17 cellular contexts compared by ENCODE assay signal in the genomic region with DNA sequence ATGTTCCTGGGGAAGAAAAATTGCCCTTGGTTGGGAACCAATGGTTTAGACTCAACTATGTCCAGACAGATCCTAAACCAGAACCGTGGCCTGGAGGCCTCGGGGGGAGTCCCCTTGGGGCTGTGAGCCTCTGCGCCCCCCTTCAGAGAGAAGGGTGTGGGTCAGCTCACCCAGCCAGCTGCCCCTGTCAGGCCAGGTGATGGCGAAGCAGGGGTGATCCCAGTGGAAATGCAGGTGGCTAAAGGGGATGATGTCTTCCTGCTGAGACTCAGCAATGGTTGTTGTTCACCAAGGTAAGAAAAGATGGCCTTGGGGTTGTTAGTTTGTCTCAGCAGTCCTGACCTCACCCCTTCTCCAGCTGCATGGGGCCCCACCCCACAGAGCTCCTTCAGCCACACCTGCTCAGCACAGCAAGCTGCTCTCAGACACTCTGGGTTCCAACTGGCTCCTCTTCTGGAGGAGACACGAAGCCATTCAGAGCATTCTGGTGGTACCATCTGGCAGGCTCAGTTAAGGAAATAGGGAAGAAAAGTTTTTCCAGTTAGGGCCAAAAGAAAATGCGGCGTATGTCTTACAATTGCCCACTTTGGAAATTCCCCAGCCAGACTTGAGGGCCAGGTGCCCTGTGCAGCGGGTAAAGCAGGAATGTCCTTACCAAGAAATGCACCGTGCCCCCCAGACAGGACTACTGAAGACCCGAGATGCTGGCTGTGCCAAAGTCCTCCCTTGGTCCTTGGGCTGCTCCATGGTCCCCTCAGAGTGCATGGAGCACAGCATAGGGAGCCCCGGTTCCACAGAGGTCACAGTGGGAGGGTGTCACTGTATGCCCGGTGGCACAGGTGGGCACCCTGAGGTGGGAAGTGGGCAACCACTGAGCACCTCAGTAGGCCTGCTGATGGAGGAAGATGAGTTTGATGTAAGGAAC.
DNase-seq lines count a peak whose midpoint lies in the region; ATAC-seq lines count a peak whose summit lies in the region.
"Had no signal": no experiment of that assay in that cellular context is flagged by ENCODE, and none has a peak within 500 bp of the region (broad histone marks: within the 10 kb centered on the region; RNA-seq: fewer than 3 reads in every experiment).

No MANE protein-coding gene starts in this region.

- no peak overlapping the region for H3K4me3 Mint-ChIP-seq in activated CD8-positive, alpha-beta memory T cell treated with anti-CD3 and anti-CD28 coated beads, Interleukin-2, amount 10 ng/mL, durations not matched to agents 7 days and 5 days
- H3K4me3 Mint-ChIP-seq: GM23338 had no signal

- intact Hi-C loops in sciatic nerve (cut with DNase I), result no loop called here

- no peaks in the 10 kb centered on the region for H3K4me1 Mint-ChIP-seq in activated CD8-positive, alpha-beta memory T cell treated with anti-CD3 and anti-CD28 coated beads, Interleukin-2, amount 10 ng/mL, durations not matched to agents 7 days and 5 days
- H3K4me1 Mint-ChIP-seq: GM23338 had no signal

- no peak overlapping the region for H3K27ac Mint-ChIP-seq in activated CD8-positive, alpha-beta memory T cell treated with anti-CD3 and anti-CD28 coated beads, Interleukin-2, amount 10 ng/mL, durations not matched to agents 7 days and 5 days
- H3K27ac Mint-ChIP-seq: GM23338 had no signal

- no peaks in the 10 kb centered on the region for H3K36me3 Mint-ChIP-seq in activated CD8-positive, alpha-beta memory T cell treated with anti-CD3 and anti-CD28 coated beads, Interleukin-2, amount 10 ng/mL, durations not matched to agents 7 days and 5 days

- H3K9me3 Mint-ChIP-seq in activated CD8-positive, alpha-beta memory T cell treated with anti-CD3 and anti-CD28 coated beads, Interleukin-2, amount 10 ng/mL, durations not matched to agents 7 days and 5 days (ENCODE audit: low read depth), result no peaks in the 10 kb centered on the region
- H3K9me3 Mint-ChIP-seq: GM23338 had no signal

- peaks cover 1% of the 10 kb centered on the region for H3K27me3 Mint-ChIP-seq in activated CD8-positive, alpha-beta memory T cell treated with anti-CD3 and anti-CD28 coated beads, Interleukin-2, amount 10 ng/mL, durations not matched to agents 7 days and 5 days

- no peak for ATAC-seq in activated CD8-positive, alpha-beta memory T cell treated with anti-CD3 and anti-CD28 coated beads, Interleukin-2, amount 10 ng/mL, durations not matched to agents 7 days and 5 days
- ATAC-seq in sciatic nerve (peak; percentile 9), HG02571 (IDR thresholded peaks at IDR 0.05; ENCODE audit: unreplicated experiment) (no peak)
- ATAC-seq: GM23338, Right ventricle myocardium inferior, SK-N-SH treated with all-trans-retinoic acid at 6 μM for 48 hours had no signal

- DNase-seq in activated CD8-positive, alpha-beta memory T cell treated with anti-CD3 and anti-CD28 coated beads, Interleukin-2, amount 10 ng/mL, durations not matched to agents 7 days and 5 days, result peak; percentile 35
- no peak for DNase-seq in activated CD8-positive, alpha-beta memory T cell treated with anti-CD3 and anti-CD28 coated beads, Interleukin-2, amount 50 U/mL, for 4 hours
- peak; percentile 40 for DNase-seq in NCI-H2171 treated with DMSO at 0.1 percent for 48 hours (lab: John Stamatoyannopoulos, UW)
- DNase-seq in ecto neural progenitor cell (ENCODE audit: low spot score), result peak; percentile 17
- no peak for DNase-seq in sciatic nerve (ENCODE audit: low spot score)
- no peak for DNase-seq in NOMO-1 (lab: John Stamatoyannopoulos, UW; ENCODE audit: unreplicated experiment in 2 of 2)
- DNase-seq in HUDEP-2 (lab: John Stamatoyannopoulos, UW; ENCODE audit: unreplicated experiment in 76 of 76), result no peak
- DNase-seq: COR-L47, GF-D8, NCI-H1048, NCI-H1436 treated with DMSO at 0.1 percent for 48 hours, NCI-H82, Peyer's patch had no signal

- CTCF ChIA-PET in activated CD8-positive, alpha-beta memory T cell treated with anti-CD3 and anti-CD28 coated beads, Interleukin-2, amount 10 ng/mL, durations not matched to agents 7 days and 5 days (lab: Charles Lee), result no interaction called here

Comparison
In these comparisons a context has a peak if more than half of its experiments do, and no peak if none do; other contexts are left out.
1. DNase-seq: peak in activated CD8-positive, alpha-beta memory T cell treated with anti-CD3 and anti-CD28 coated beads, Interleukin-2, amount 10 ng/mL, durations not matched to agents 7 days and 5 days (single experiment), NCI-H2171 treated with DMSO at 0.1 percent for 48 hours (single experiment) and ecto neural progenitor cell (single experiment); none in activated CD8-positive, alpha-beta memory T cell treated with anti-CD3 and anti-CD28 coated beads, Interleukin-2, amount 50 U/mL, for 4 hours (single experiment), sciatic nerve (single experiment), NOMO-1 (0 of 2) and HUDEP-2 (0 of 76).